In the genomic region with DNA sequence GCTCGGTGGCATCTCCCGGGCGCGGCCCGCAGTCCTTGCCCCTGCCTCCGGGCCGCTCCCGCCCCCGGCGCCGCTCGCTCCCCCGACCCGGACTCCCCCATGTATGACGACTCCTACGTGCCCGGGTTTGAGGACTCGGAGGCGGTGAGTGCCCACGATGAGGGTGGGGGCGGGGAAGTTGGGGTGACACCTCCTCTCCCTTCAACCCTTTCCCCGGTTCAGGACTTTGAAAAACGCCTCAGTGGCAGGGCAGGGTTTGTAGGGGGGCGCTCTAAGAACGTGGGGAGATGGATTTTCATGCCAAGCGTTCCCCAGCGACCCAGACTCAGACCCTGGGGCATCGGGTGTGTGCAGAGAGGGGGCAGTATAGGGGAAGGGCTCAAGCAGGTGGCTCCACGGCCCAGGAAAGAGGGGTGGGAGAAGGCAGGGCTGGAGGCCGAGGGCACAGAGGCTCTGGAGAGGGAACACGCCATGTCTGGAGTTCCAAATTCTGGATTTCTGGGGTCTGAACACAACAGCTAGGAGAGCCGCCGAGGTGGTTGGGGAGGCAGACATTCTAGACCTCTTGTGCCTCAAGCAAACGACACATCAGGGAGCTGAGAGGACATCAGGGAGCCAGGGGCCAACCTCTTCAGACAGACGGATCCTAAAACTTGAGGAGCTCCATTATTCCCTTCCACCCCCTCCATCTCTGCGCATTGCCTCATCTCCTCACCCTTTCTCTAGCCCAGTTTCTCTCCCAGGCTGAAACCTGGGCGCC, we compare ENCODE assay signal across 8 cellular contexts.
DNase-seq lines count a peak whose midpoint lies in the region; ATAC-seq and TF ChIP-seq lines count a peak whose summit lies in the region.

No MANE protein-coding gene starts in this region.

- peak overlapping the region; percentile 71 for H3K4me3 ChIP-seq in choroid plexus epithelial cell (ENCODE audit: low read depth, low read length)

- H3K36me3 Mint-ChIP-seq in nephron (ENCODE audit: low read depth) = peaks cover 4% of the 10 kb centered on the region

- H3K4me3 Mint-ChIP-seq in nephron = peak overlapping the region; percentile 87 to 91 (median 91)

- H3K4me1 Mint-ChIP-seq in nephron = peaks cover 53% of the 10 kb centered on the region

- no peak for ATAC-seq in HG02981 (IDR thresholded peaks at IDR 0.05; ENCODE audit: unreplicated experiment)

- peaks cover 3% of the 10 kb centered on the region for H3K27me3 Mint-ChIP-seq in nephron (ENCODE audit: low read depth)

- DNase-seq in NCI-H1417 (lab: John Stamatoyannopoulos, UW) (peak; percentile 60 to 84 (median 82)), NCI-H1417 treated with DMSO at 0.1 percent for 48 hours (lab: John Stamatoyannopoulos, UW) (no peak), RPMI8226 (peak; percentile 39), choroid plexus epithelial cell (ENCODE audit: low read depth) (no peak), erythroblast (lab: John Stamatoyannopoulos, UW) (no peak), NCI-H345 treated with DMSO at 0.1 percent for 48 hours (lab: John Stamatoyannopoulos, UW; ENCODE audit: unreplicated experiment) (no peak)

- TF ChIP-seq CTCF in choroid plexus epithelial cell (conservative IDR thresholded peaks at IDR 0.05; ENCODE audit: low read depth, low read length) (peak; percentile 25), nephron (IDR thresholded peaks at IDR 0.05; ENCODE audit: unreplicated experiment in 3 of 3) (no peak)

- no peaks in the 10 kb centered on the region for H3K9me3 Mint-ChIP-seq in nephron

- H3K27ac Mint-ChIP-seq in nephron = peak overlapping the region; percentile 61 to 78 (median 77)

- TF ChIP-seq POLR2A in erythroblast (IDR thresholded peaks at IDR 0.05; ENCODE audit: low read length) = no peak

Comparison
In these comparisons a context has a peak if more than half of its experiments do, and no peak if none do; other contexts are left out.
1. DNase-seq: peak in NCI-H1417 (3 of 3) and RPMI8226 (single experiment); none in NCI-H1417 treated with DMSO at 0.1 percent for 48 hours (single experiment), choroid plexus epithelial cell (single experiment), erythroblast (0 of 2) and NCI-H345 treated with DMSO at 0.1 percent for 48 hours (single experiment).